Comparison of ENCODE assay signal across 8 cellular contexts in genomic region chr1:234727018-234727757, GRCh38.
A peak's percentile ranks its signal among the peaks of the same experiment; 100 is the strongest.
DNase-seq lines count a peak whose midpoint lies in the region; ATAC-seq and TF ChIP-seq lines count a peak whose summit lies in the region.

No MANE protein-coding gene starts in this region.

- H3K4me3 Mint-ChIP-seq in MCF 10A (ENCODE audit: unreplicated experiment) = no peak overlapping the region

- DNase-seq in GM20000 (ENCODE audit: low spot score) = peak; percentile 71
- DNase-seq in NCI-H146 treated with DMSO at 0.1 percent for 48 hours (lab: John Stamatoyannopoulos, UW; ENCODE audit: unreplicated experiment) = peak; percentile 39
- DNase-seq in MCF 10A (ENCODE audit: unreplicated experiment) = no peak
- no peak for DNase-seq in neuronal stem cell (ENCODE audit: low spot score)
- no peak for DNase-seq in AG20443 (ENCODE audit: low spot score)
- DNase-seq in NCI-H1930 (lab: John Stamatoyannopoulos, UW) = no peak
- no peak for DNase-seq in anterior cingulate cortex (lab: John Stamatoyannopoulos, UW)

- H3K27ac Mint-ChIP-seq in MCF 10A (ENCODE audit: low read depth, unreplicated experiment) = peak overlapping the region; percentile 28

- no peak overlapping the region for H3K4ac ChIP-seq in neuronal stem cell (ENCODE audit: low read length)

- H3K4me1 ChIP-seq in neuronal stem cell (ENCODE audit: control insufficient read depth in 2 of 2, insufficient read depth in 1 of 2, low read depth in 1 of 2, low read length in 2 of 2) = peaks cover 41 to 57% of the 10 kb centered on the region in 2 donors

- H3K27ac ChIP-seq in neuronal stem cell (replicated peaks; ENCODE audit: low read length) = no peak overlapping the region

- no peak overlapping the region for H3K14ac ChIP-seq in neuronal stem cell (ENCODE audit: low read length)

- H3K4me1 Mint-ChIP-seq in MCF 10A (ENCODE audit: insufficient read depth, unreplicated experiment) = peaks cover 63% of the 10 kb centered on the region

- no peak overlapping the region for H2BK12ac ChIP-seq in neuronal stem cell (ENCODE audit: low read length)

- POLR2A ChIA-PET in MCF 10A (lab: Yijun Ruan, JAX) = interaction anchor here (1.0 to 12.7 kb wide), 8 partner anchors 8 to 343 kb away, joined by 3 to 563 read pairs (median 4); partner anchors contain the start of gene IRF2BP2

- CTCF ChIA-PET in MCF 10A (lab: Yijun Ruan, JAX) = interaction anchor here (0.6 to 8.3 kb wide), 7 partner anchors 115 to 715 kb away, joined by 3 to 76 read pairs (median 4); partner anchors contain the start of gene IRF2BP2

- H3K9me3 Mint-ChIP-seq in MCF 10A (ENCODE audit: unreplicated experiment) = no peaks in the 10 kb centered on the region

- no peaks in the 10 kb centered on the region for H3K27me3 ChIP-seq in neuronal stem cell (ENCODE audit: control insufficient read depth in 3 of 3, insufficient read depth in 3 of 3, low read depth in 1 of 3, low read length in 3 of 3)

- no peak overlapping the region for H2BK5ac ChIP-seq in neuronal stem cell (ENCODE audit: low read length)

- no peak for ATAC-seq in GM19324 (IDR thresholded peaks at IDR 0.05; ENCODE audit: low FRiP score, unreplicated experiment)

- H3K9me3 ChIP-seq in neuronal stem cell (replicated peaks in 1 of 2; ENCODE audit: control insufficient read depth in 2 of 2, insufficient read depth in 1 of 2, low read depth in 1 of 2, low read length in 2 of 2) = no peaks in the 10 kb centered on the region

- no peaks in the 10 kb centered on the region for H3K36me3 Mint-ChIP-seq in MCF 10A (ENCODE audit: insufficient read depth, unreplicated experiment)

- intact Hi-C loops in MCF 10A (cut with micrococcal nuclease) = no loop called here

- no peak overlapping the region for H3K23ac ChIP-seq in neuronal stem cell (ENCODE audit: low read depth, low read length, poor library complexity)

- no peaks in the 10 kb centered on the region for H3K36me3 ChIP-seq in neuronal stem cell (replicated peaks in 1 of 2; ENCODE audit: control insufficient read depth in 2 of 2, insufficient read depth in 2 of 2, low read length in 2 of 2)

- H4K91ac ChIP-seq in neuronal stem cell (ENCODE audit: low read depth, low read length, poor library complexity) = no peak overlapping the region

- BruUV-seq in MCF 10A (replicated peaks; lab: Mats Ljungman, UMichigan) = no TSS peak

- H2BK120ac ChIP-seq in neuronal stem cell (ENCODE audit: low read depth, low read length) = no peak overlapping the region

- no peak overlapping the region for H2AK5ac ChIP-seq in neuronal stem cell (ENCODE audit: low read depth, low read length)

- no peaks in the 10 kb centered on the region for H3K27me3 Mint-ChIP-seq in MCF 10A (ENCODE audit: insufficient read depth, unreplicated experiment)

- no CpG with 5 or more reads among the region's 7 CpGs for WGBS in neuronal stem cell (ENCODE audit: extremely low coverage in 2 of 2, insufficient read length in 2 of 2, insufficient replicate concordance in 1 of 2), 2 donors

- H3K4me2 ChIP-seq in neuronal stem cell (ENCODE audit: insufficient read depth, low read length, poor library complexity, severe bottlenecking) = no peak overlapping the region

- peak overlapping the region; percentile 23 for H2BK15ac ChIP-seq in neuronal stem cell (ENCODE audit: low read length)

- H3K4me3 ChIP-seq in neuronal stem cell (ENCODE audit: low read length in 2 of 2) = no peak overlapping the region

- TF ChIP-seq CTCF in GM20000 (IDR thresholded peaks at IDR 0.05; ENCODE audit: extremely low read depth, missing control alignments) (no peak), MCF 10A (IDR thresholded peaks at IDR 0.05; ENCODE audit: unreplicated experiment) (no peak)

- peak overlapping the region; percentile 6 for H2AFZ ChIP-seq in neuronal stem cell (ENCODE audit: low read length)

- no peak overlapping the region for H4K8ac ChIP-seq in neuronal stem cell (ENCODE audit: low read depth, low read length)

- no peaks in the 10 kb centered on the region for H3K79me1 ChIP-seq in neuronal stem cell (ENCODE audit: low read depth, low read length)

- peak overlapping the region; percentile 23 for H3K18ac ChIP-seq in neuronal stem cell (ENCODE audit: low read length)

- H3K9ac ChIP-seq in neuronal stem cell (ENCODE audit: low read depth, low read length, poor library complexity) = no peak overlapping the region

Comparison
In these comparisons a context has a peak if more than half of its experiments do, and no peak if none do; other contexts are left out.
1. DNase-seq: peak in GM20000 (single experiment) and NCI-H146 treated with DMSO at 0.1 percent for 48 hours (single experiment); none in MCF 10A (single experiment), neuronal stem cell (single experiment), AG20443 (single experiment), NCI-H1930 (0 of 2) and anterior cingulate cortex (0 of 58).